10 cellular contexts compared by ENCODE assay signal in genomic region chr13:66659291-66660012, GRCh38.
A peak's percentile ranks its signal among the peaks of the same experiment; 100 is the strongest.
DNase-seq lines count a peak whose midpoint lies in the region; ATAC-seq and TF ChIP-seq lines count a peak whose summit lies in the region.
"Had no signal": no experiment of that assay in that cellular context is flagged by ENCODE, and none has a peak within 500 bp of the region (broad histone marks: within the 10 kb centered on the region; RNA-seq: fewer than 3 reads in every experiment).

No MANE protein-coding gene starts in this region.

- peak overlapping the region; percentile 34 for H3K27ac ChIP-seq in foreskin keratinocyte
- H3K27ac ChIP-seq: right lobe of liver, thoracic aorta had no signal

- peaks cover 13% of the 10 kb centered on the region for H3K4me1 ChIP-seq in foreskin keratinocyte
- H3K4me1 ChIP-seq: right lobe of liver had no signal

- no peak overlapping the region for H3K27ac Mint-ChIP-seq in effector memory CD8-positive, alpha-beta T cell
- peak overlapping the region in 2 of 10 donors; percentile 16 to 64 for H3K27ac Mint-ChIP-seq in naive thymus-derived CD8-positive, alpha-beta T cell
- H3K27ac Mint-ChIP-seq in activated CD8-positive, alpha-beta T cell treated with anti-CD3 and anti-CD28 coated beads for 36 hours, result no peak overlapping the region

- TF ChIP-seq CTCF in foreskin keratinocyte (conservative IDR thresholded peaks at IDR 0.05) (no peak), GM10248 (IDR thresholded peaks at IDR 0.05; ENCODE audit: control extremely low read depth, extremely low read depth, low read depth, missing control alignments) (no peak)
- no peak for TF ChIP-seq CTCF in activated CD8-positive, alpha-beta T cell treated with anti-CD3 and anti-CD28 coated beads for 36 hours (IDR thresholded peaks at IDR 0.05)

- ATAC-seq in GM18520 (IDR thresholded peaks at IDR 0.05; ENCODE audit: unreplicated experiment), result peak; percentile 7
- peak; percentile 51 for ATAC-seq in GM21786 (IDR thresholded peaks at IDR 0.05; ENCODE audit: unreplicated experiment)
- ATAC-seq in HG03520 (IDR thresholded peaks at IDR 0.05; ENCODE audit: unreplicated experiment), result peak; percentile 33
- no peak for ATAC-seq in foreskin keratinocyte
- no peak for ATAC-seq in effector memory CD8-positive, alpha-beta T cell (replicated peaks)
- ATAC-seq in naive thymus-derived CD8-positive, alpha-beta T cell, result no peak
- no peak for ATAC-seq in activated CD8-positive, alpha-beta T cell treated with anti-CD3 and anti-CD28 coated beads for 36 hours
- ATAC-seq: right lobe of liver had no signal

- H3K4me1 Mint-ChIP-seq in effector memory CD8-positive, alpha-beta T cell (ENCODE audit: low read depth in 2 of 2), result no peaks in the 10 kb centered on the region
- H3K4me1 Mint-ChIP-seq in naive thymus-derived CD8-positive, alpha-beta T cell, result peaks cover 0 to 16% (median 0%) of the 10 kb centered on the region in 4 donors
- no peaks in the 10 kb centered on the region for H3K4me1 Mint-ChIP-seq in activated CD8-positive, alpha-beta T cell treated with anti-CD3 and anti-CD28 coated beads for 36 hours (ENCODE audit: low read depth)

- POLR2A ChIA-PET in GM10248 (lab: Yijun Ruan, JAX), result no interaction called here
- POLR2A ChIA-PET in naive thymus-derived CD8-positive, alpha-beta T cell (lab: Charles Lee), result no interaction called here
- POLR2A ChIA-PET in activated CD8-positive, alpha-beta T cell treated with anti-CD3 and anti-CD28 coated beads for 36 hours (lab: Charles Lee), result interaction anchor here (0.6 kb wide), 1 partner anchor 62 kb away, joined by 3 read pairs; no protein-coding TSS in a partner anchor

- no peak for DNase-seq in foreskin keratinocyte
- DNase-seq in effector memory CD8-positive, alpha-beta T cell, result no peak
- no peak for DNase-seq in GM10248 (ENCODE audit: extremely low spot score)
- DNase-seq in naive thymus-derived CD8-positive, alpha-beta T cell, result no peak
- no peak for DNase-seq in activated CD8-positive, alpha-beta T cell treated with anti-CD3 and anti-CD28 coated beads for 36 hours
- DNase-seq: right lobe of liver had no signal

- no peaks in the 10 kb centered on the region for H3K27me3 Mint-ChIP-seq in effector memory CD8-positive, alpha-beta T cell
- no peaks in the 10 kb centered on the region for H3K27me3 Mint-ChIP-seq in naive thymus-derived CD8-positive, alpha-beta T cell
- H3K27me3 Mint-ChIP-seq in activated CD8-positive, alpha-beta T cell treated with anti-CD3 and anti-CD28 coated beads for 36 hours, result no peaks in the 10 kb centered on the region

- H3K4me3 Mint-ChIP-seq in effector memory CD8-positive, alpha-beta T cell, result no peak overlapping the region
- peak overlapping the region in 1 of 10 donors; percentile 52 for H3K4me3 Mint-ChIP-seq in naive thymus-derived CD8-positive, alpha-beta T cell
- H3K4me3 Mint-ChIP-seq in activated CD8-positive, alpha-beta T cell treated with anti-CD3 and anti-CD28 coated beads for 36 hours, result no peak overlapping the region

- peaks cover 4 to 8% of the 10 kb centered on the region in 2 donors for H3K9me3 Mint-ChIP-seq in effector memory CD8-positive, alpha-beta T cell
- peaks cover 0 to 2% (median 0%) of the 10 kb centered on the region in 9 donors for H3K9me3 Mint-ChIP-seq in naive thymus-derived CD8-positive, alpha-beta T cell
- no peaks in the 10 kb centered on the region for H3K9me3 Mint-ChIP-seq in activated CD8-positive, alpha-beta T cell treated with anti-CD3 and anti-CD28 coated beads for 36 hours

- intact Hi-C loops in activated CD8-positive, alpha-beta T cell treated with anti-CD3 and anti-CD28 coated beads for 36 hours (cut with micrococcal nuclease), result no loop called here

- no peaks in the 10 kb centered on the region for H3K27me3 ChIP-seq in foreskin keratinocyte
- H3K27me3 ChIP-seq: right lobe of liver had no signal

- CTCF ChIA-PET in GM10248 (lab: Yijun Ruan, JAX), result interaction anchor here (1.3 kb wide), 1 partner anchor 25 kb away, joined by 4 read pairs; no protein-coding TSS in a partner anchor
- CTCF ChIA-PET in activated CD8-positive, alpha-beta T cell treated with anti-CD3 and anti-CD28 coated beads for 36 hours (lab: Charles Lee), result no interaction called here

- no peaks in the 10 kb centered on the region for H3K36me3 Mint-ChIP-seq in effector memory CD8-positive, alpha-beta T cell (ENCODE audit: insufficient read depth)
- no peaks in the 10 kb centered on the region for H3K36me3 Mint-ChIP-seq in naive thymus-derived CD8-positive, alpha-beta T cell
- H3K36me3 Mint-ChIP-seq in activated CD8-positive, alpha-beta T cell treated with anti-CD3 and anti-CD28 coated beads for 36 hours (ENCODE audit: low read depth), result no peaks in the 10 kb centered on the region

Comparison
In these comparisons a context has a peak if more than half of its experiments do, and no peak if none do; other contexts are left out.
1. ATAC-seq: peak in GM18520 (single experiment), GM21786 (single experiment) and HG03520 (single experiment); none in foreskin keratinocyte (single experiment), effector memory CD8-positive, alpha-beta T cell (single experiment), naive thymus-derived CD8-positive, alpha-beta T cell (0 of 2) and activated CD8-positive, alpha-beta T cell treated with anti-CD3 and anti-CD28 coated beads for 36 hours (single experiment).